Comparison of ENCODE assay signal across 12 cellular contexts in the genomic region with DNA sequence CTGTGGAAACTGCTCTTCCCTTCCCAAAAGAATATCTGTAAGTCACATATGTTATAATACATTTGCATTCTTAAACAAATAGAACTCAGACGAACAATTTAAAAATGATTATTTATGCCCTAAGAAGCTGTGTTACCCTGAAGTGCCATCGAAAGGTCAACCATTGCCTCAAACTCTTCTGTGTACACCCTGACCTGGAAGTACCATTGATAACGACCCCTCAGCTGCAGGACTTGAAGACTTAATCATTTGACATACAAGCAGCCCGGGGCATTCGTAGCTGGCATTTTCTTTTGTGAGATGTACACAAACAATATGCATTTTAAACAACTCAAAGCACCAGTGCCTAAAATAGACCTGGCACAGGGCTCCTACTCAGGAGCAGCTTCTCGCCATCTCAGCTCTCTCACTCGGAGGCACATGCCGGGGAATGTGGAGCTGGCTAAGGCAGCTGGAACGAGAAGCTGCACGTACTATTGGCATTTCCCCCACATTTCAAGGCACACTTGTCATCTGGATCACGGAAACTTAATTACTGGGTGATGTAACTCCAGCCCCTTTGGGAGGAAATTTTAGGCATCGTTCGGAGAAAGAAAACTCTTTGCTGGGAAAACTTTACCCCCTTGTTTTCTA.
DNase-seq lines count a peak whose midpoint lies in the region; ATAC-seq and TF ChIP-seq lines count a peak whose summit lies in the region.
"Had no signal": no experiment of that assay in that cellular context is flagged by ENCODE, and none has a peak within 500 bp of the region (broad histone marks: within the 10 kb centered on the region; RNA-seq: fewer than 3 reads in every experiment).

No MANE protein-coding gene starts in this region.

- H3K36me3 ChIP-seq in tibial artery: no peaks in the 10 kb centered on the region

- H3K4me1 ChIP-seq in tibial artery: peaks cover 0 to 3% (median 0%) of the 10 kb centered on the region in 4 donors

- peak; percentile 96 for ATAC-seq in left ventricle myocardium superior
- ATAC-seq: natural killer cell had no signal

- H3K27ac ChIP-seq in tibial artery: no peak overlapping the region
- H3K27ac ChIP-seq: epithelial cell of prostate had no signal

- intact Hi-C loops in left ventricle myocardium superior (cut with micrococcal nuclease) (no loop called here), tibial artery (cut with DNase I; ENCODE audit: low total_unique reads) (no loop called here)

- H3K4me3 ChIP-seq in cardiac fibroblast (replicated peaks in 1 of 2; ENCODE audit: low read depth in 2 of 2, low read length in 2 of 2) (no peak overlapping the region), tibial artery (no peak overlapping the region)

- TF ChIP-seq CTCF in cardiac fibroblast (IDR thresholded peaks at IDR 0.05; ENCODE audit: low read depth, low read length) (no peak), tibial artery (IDR thresholded peaks at IDR 0.05) (no peak)

- H3K27me3 ChIP-seq in tibial artery: no peaks in the 10 kb centered on the region

- DNase-seq in GM03348 (ENCODE audit: low spot score): peak; percentile 71
- peak; percentile 37 to 44 for DNase-seq in cardiac fibroblast (ENCODE audit: low read depth in 2 of 2)
- DNase-seq in left ventricle myocardium superior: peak; percentile 53
- DNase-seq in tibial artery: peak; percentile 24 to 74
- DNase-seq in CD1c-positive myeloid dendritic cell (ENCODE audit: extremely low spot score): no peak
- no peak for DNase-seq in cortex of kidney (lab: John Stamatoyannopoulos, UW)
- DNase-seq in retina: no peak
- DNase-seq: activated CD8-positive, alpha-beta memory T cell treated with anti-CD3 and anti-CD28 coated beads for 24 hours; GF-D8; natural killer cell; NCI-H748 treated with DMSO at 0.1 percent for 48 hours had no signal

- no peaks in the 10 kb centered on the region for H3K9me3 ChIP-seq in tibial artery

Comparison
In these comparisons a context has a peak if more than half of its experiments do, and no peak if none do; other contexts are left out.
1. DNase-seq: peak in GM03348 (single experiment), cardiac fibroblast (2 of 2), left ventricle myocardium superior (single experiment) and tibial artery (2 of 2); none in CD1c-positive myeloid dendritic cell (single experiment), cortex of kidney (single experiment) and retina (single experiment).